In the genomic region with DNA sequence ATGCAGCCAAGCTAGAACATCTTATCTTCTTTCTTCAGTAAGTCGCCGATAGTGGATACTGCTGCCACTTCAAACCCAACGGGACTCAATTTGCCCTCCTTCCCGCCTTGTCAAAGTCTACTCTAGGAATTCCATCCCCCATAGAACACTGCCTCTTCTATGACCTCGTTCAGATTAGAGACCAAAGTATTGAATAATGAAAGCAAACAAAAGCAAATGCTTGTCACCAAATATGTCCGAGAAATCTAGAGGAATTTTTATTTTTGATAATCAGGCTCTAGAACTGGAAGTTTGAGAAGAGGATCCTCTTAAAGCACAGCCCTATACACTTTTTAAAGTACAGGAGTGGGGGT, we compare ENCODE assay signal across 8 cellular contexts.
DNase-seq lines count a peak whose midpoint lies in the region; TF ChIP-seq lines count a peak whose summit lies in the region.

No MANE protein-coding gene starts in this region.

- peak overlapping the region; percentile 87 for H3K4me3 Mint-ChIP-seq in activated naive CD4-positive, alpha-beta T cell treated with anti-CD3 and anti-CD28 coated beads, Interleukin-2, amount 10 ng/mL, durations not matched to agents 7 days and 5 days

- H3K27me3 Mint-ChIP-seq in activated naive CD4-positive, alpha-beta T cell treated with anti-CD3 and anti-CD28 coated beads, Interleukin-2, amount 10 ng/mL, durations not matched to agents 7 days and 5 days, result no peaks in the 10 kb centered on the region

- H3K9me3 ChIP-seq in adipocyte (ENCODE audit: control insufficient read depth, low read length) (no peaks in the 10 kb centered on the region), tibial artery (no peaks in the 10 kb centered on the region)

- TF ChIP-seq CTCF in tibial artery (IDR thresholded peaks at IDR 0.05), result no peak

- peak overlapping the region; percentile 90 for H3K27ac ChIP-seq in layer of hippocampus (ENCODE audit: low read depth, low read length)
- peak overlapping the region; percentile 83 to 97 for H3K27ac ChIP-seq in tibial artery

- CTCF ChIA-PET in activated naive CD4-positive, alpha-beta T cell treated with anti-CD3 and anti-CD28 coated beads, Interleukin-2, amount 10 ng/mL, durations not matched to agents 7 days and 5 days (lab: Charles Lee), result interaction anchor here (1.0 kb wide), 1 partner anchor 232 kb away, joined by 4 read pairs; no protein-coding TSS in a partner anchor

- H3K9ac ChIP-seq in adipocyte (ENCODE audit: low read length), result peak overlapping the region; percentile 98

- H3K4me1 Mint-ChIP-seq in activated naive CD4-positive, alpha-beta T cell treated with anti-CD3 and anti-CD28 coated beads, Interleukin-2, amount 10 ng/mL, durations not matched to agents 7 days and 5 days, result peaks cover 40% of the 10 kb centered on the region

- no peak for DNase-seq in activated naive CD4-positive, alpha-beta T cell treated with anti-CD3 and anti-CD28 coated beads, Interleukin-2, amount 10 ng/mL, durations not matched to agents 7 days and 5 days
- DNase-seq in activated naive CD4-positive, alpha-beta T cell (lab: John Stamatoyannopoulos, UW), result no peak
- peak; percentile 27 for DNase-seq in adipocyte (ENCODE audit: low read depth)
- DNase-seq in tibial artery, result no peak
- no peak for DNase-seq in GM19238 (ENCODE audit: insufficient read length, low spot score)
- no peak for DNase-seq in posterior cingulate gyrus
- no peak for DNase-seq in stimulated activated CD4-positive, alpha-beta T cell treated with anti-CD3 and anti-CD28 coated beads, Interleukin-12 subunit alpha, Interleukin-12 subunit beta, amount 100 ng/mL, for 4 hours

- H3K4me3 ChIP-seq in adipocyte (ENCODE audit: low read length), result peak overlapping the region; percentile 98
- peak overlapping the region; percentile 97 to 98 for H3K4me3 ChIP-seq in tibial artery

- H3K4me1 ChIP-seq in adipocyte (ENCODE audit: control insufficient read depth, insufficient read depth, low read length), result peaks cover 64% of the 10 kb centered on the region
- peaks cover 0 to 68% (median 26%) of the 10 kb centered on the region in 4 donors for H3K4me1 ChIP-seq in tibial artery

- H3K36me3 ChIP-seq in adipocyte (ENCODE audit: control insufficient read depth, insufficient read depth, low read length, severe bottlenecking) (peaks cover 15% of the 10 kb centered on the region), tibial artery (peaks cover 13 to 22% (median 20%) of the 10 kb centered on the region in 3 donors)

- peaks cover 42% of the 10 kb centered on the region for H3K36me3 Mint-ChIP-seq in activated naive CD4-positive, alpha-beta T cell treated with anti-CD3 and anti-CD28 coated beads, Interleukin-2, amount 10 ng/mL, durations not matched to agents 7 days and 5 days

- peak overlapping the region; percentile 81 for H3K27ac Mint-ChIP-seq in activated naive CD4-positive, alpha-beta T cell treated with anti-CD3 and anti-CD28 coated beads, Interleukin-2, amount 10 ng/mL, durations not matched to agents 7 days and 5 days

- no peaks in the 10 kb centered on the region for H3K9me3 Mint-ChIP-seq in activated naive CD4-positive, alpha-beta T cell treated with anti-CD3 and anti-CD28 coated beads, Interleukin-2, amount 10 ng/mL, durations not matched to agents 7 days and 5 days

- intact Hi-C loops in tibial artery (cut with DNase I; ENCODE audit: low total_unique reads) (loop anchor here (5.0 kb wide), 1 partner anchor 132 kb away; a partner anchor contains a TSS), posterior cingulate gyrus (cut with DNase I) (no loop called here)

- H3K27me3 ChIP-seq in adipocyte (replicated peaks; ENCODE audit: control insufficient read depth, insufficient read depth, low read length) (no peaks in the 10 kb centered on the region), layer of hippocampus (ENCODE audit: control insufficient read depth, insufficient read depth, low read length) (no peaks in the 10 kb centered on the region), tibial artery (no peaks in the 10 kb centered on the region)
